10 cellular contexts compared by ENCODE assay signal in the genomic region with DNA sequence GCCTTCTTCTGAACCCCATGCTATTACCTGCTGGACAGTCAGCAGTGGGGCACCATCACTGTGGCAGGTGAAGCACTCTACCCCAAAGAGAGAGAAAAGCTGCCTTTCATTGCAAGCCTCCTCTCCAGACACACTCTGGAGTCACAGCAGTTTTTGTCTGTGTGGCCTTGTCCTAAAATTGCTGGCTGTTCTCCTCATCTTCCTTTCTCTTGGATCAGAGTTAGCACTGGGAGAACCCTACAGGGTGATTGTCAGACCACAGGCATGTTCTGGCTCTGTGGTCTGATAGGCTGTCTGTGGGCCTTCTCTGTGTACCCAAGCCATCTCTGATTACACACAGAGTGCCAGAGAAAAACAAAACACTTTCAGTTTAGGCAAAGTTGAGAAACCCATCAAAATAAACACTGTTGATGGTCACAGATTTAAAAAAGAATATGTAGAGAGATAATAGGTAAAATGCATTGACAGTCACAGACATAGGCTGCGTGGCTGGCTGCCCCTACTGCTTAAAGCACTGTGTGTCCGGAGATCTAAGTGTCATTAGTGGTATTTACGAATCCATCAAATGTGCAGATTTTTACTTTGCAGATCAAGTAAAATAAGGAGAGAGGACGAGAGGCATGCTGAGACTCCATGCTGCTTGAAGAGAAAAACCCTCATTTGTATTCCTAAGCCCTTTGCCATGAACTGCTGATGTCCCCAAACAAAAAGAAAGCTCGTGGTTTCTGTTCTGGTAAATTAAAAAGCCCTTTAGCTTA.
DNase-seq lines count a peak whose midpoint lies in the region; ATAC-seq and TF ChIP-seq lines count a peak whose summit lies in the region.
"Had no signal": no experiment of that assay in that cellular context is flagged by ENCODE, and none has a peak within 500 bp of the region (broad histone marks: within the 10 kb centered on the region; RNA-seq: fewer than 3 reads in every experiment).

No MANE protein-coding gene starts in this region.

- H3K27ac ChIP-seq in cingulate gyrus (ENCODE audit: low read depth, low read length): peak overlapping the region; percentile 91

- DNase-seq in AG10803 (ENCODE audit: low read depth) (peak; percentile 29), NCI-H146 treated with DMSO at 0.1 percent for 48 hours (lab: John Stamatoyannopoulos, UW; ENCODE audit: unreplicated experiment) (peak; percentile 78), midbrain (lab: John Stamatoyannopoulos, UW) (peak; percentile 65), LoVo (ENCODE audit: low spot score) (no peak), NCI-H2227 treated with DMSO at 0.1 percent for 48 hours (lab: John Stamatoyannopoulos, UW) (no peak)
- DNase-seq: activated CD4-positive, alpha-beta T cell treated with anti-CD3 and anti-CD28 coated beads for 48 hours; CD4-positive, alpha-beta memory T cell had no signal

- H3K4me3 ChIP-seq in AG10803 (ENCODE audit: low read length): peak overlapping the region; percentile 21

- no peak for TF ChIP-seq CTCF in AG10803 (conservative IDR thresholded peaks at IDR 0.05; ENCODE audit: low read length)

- no peak for ATAC-seq in GM21723 (IDR thresholded peaks at IDR 0.05; ENCODE audit: unreplicated experiment)
- no peak for ATAC-seq in GM21717 (IDR thresholded peaks at IDR 0.05; ENCODE audit: unreplicated experiment)

Comparison
In these comparisons a context has a peak if more than half of its experiments do, and no peak if none do; other contexts are left out.
1. DNase-seq: peak in AG10803 (single experiment), NCI-H146 treated with DMSO at 0.1 percent for 48 hours (single experiment) and midbrain (single experiment); none in LoVo (single experiment) and NCI-H2227 treated with DMSO at 0.1 percent for 48 hours (single experiment).